In genomic region chr7:73865738-73866445, GRCh38 we compare ENCODE assay signal across 9 cellular contexts. TPM values are rescaled to one million over a fixed set of nuclear protein-coding genes. Genes with fewer than 3 reads are reported as not detected.
DNase-seq lines count a peak whose midpoint lies in the region; ATAC-seq and TF ChIP-seq lines count a peak whose summit lies in the region.
"Had no signal": no experiment of that assay in that cellular context is flagged by ENCODE, and none has a peak within 500 bp of the region (broad histone marks: within the 10 kb centered on the region; RNA-seq: fewer than 3 reads in every experiment).

No MANE protein-coding gene starts in this region.

- TF ChIP-seq CTCF in GM12864 (IDR thresholded peaks at IDR 0.05; ENCODE audit: low read depth, low read length, missing control alignments): peak; percentile 65
- TF ChIP-seq CTCF in colonic mucosa (IDR thresholded peaks at IDR 0.05): peak; percentile 49

- H3K9ac ChIP-seq in colonic mucosa (ENCODE audit: low read depth in 2 of 2, low read length in 2 of 2): no peak overlapping the region

- H3K9me3 ChIP-seq in colonic mucosa: no peaks in the 10 kb centered on the region

- intact Hi-C loops in colonic mucosa (cut with DNase I): loop anchor here (5.0 kb wide), 1 partner anchor 161 kb away; the partner anchor contains the start of gene ELN

- DNase-seq in AG08396 (ENCODE audit: low spot score): peak; percentile 73
- DNase-seq in GM12864 (ENCODE audit: low read depth): no peak
- DNase-seq in NOMO-1 treated with DMSO at 0.1 percent for 48 hours (lab: John Stamatoyannopoulos, UW; ENCODE audit: unreplicated experiment): peak; percentile 79
- no peak for DNase-seq in colonic mucosa
- DNase-seq in midbrain (lab: John Stamatoyannopoulos, UW): peak; percentile 66
- no peak for DNase-seq in DMS153 treated with DMSO at 0.1 percent for 48 hours (lab: John Stamatoyannopoulos, UW; ENCODE audit: unreplicated experiment)
- no peak for DNase-seq in NCI-H187 treated with DMSO at 0.1 percent for 48 hours (lab: John Stamatoyannopoulos, UW)

- H3K4me3 ChIP-seq in GM12864 (ENCODE audit: low read depth, low read length) (no peak overlapping the region), colonic mucosa (no peak overlapping the region)

- H3K36me3 ChIP-seq in colonic mucosa: no peaks in the 10 kb centered on the region

- no peaks in the 10 kb centered on the region for H3K4me1 ChIP-seq in colonic mucosa

- no peak for ATAC-seq in GM21737 (IDR thresholded peaks at IDR 0.05; ENCODE audit: unreplicated experiment)

- H3K27ac ChIP-seq in colonic mucosa: no peak overlapping the region

- H3K27me3 ChIP-seq in colonic mucosa: no peaks in the 10 kb centered on the region

RNA-seq across cellular contexts. Expression of gene TMEM270, which starts 4.9 kb away (rescaled TPM):
- not detected for total RNA-seq in colonic mucosa
- total RNA-seq: glomerular endothelial cell had no signal

RNA-seq across cellular contexts. Expression of gene METTL27, which starts 23.6 kb away (rescaled TPM):
- 1 to 10 TPM; 4.0 to 7.4 TPM for total RNA-seq in colonic mucosa

RNA-seq across cellular contexts. Expression of gene CLDN4, which starts 35.1 kb away (rescaled TPM):
- total RNA-seq in colonic mucosa: 100 to 1,000 TPM; 568 to 932 TPM

Comparison
In these comparisons a context has a peak if more than half of its experiments do, and no peak if none do; other contexts are left out.
1. DNase-seq: peak in AG08396 (single experiment), NOMO-1 treated with DMSO at 0.1 percent for 48 hours (single experiment) and midbrain (single experiment); none in GM12864 (single experiment), colonic mucosa (single experiment), DMS153 treated with DMSO at 0.1 percent for 48 hours (single experiment) and NCI-H187 treated with DMSO at 0.1 percent for 48 hours (single experiment).